Comparison of ENCODE assay signal across 13 cellular contexts in the genomic region with DNA sequence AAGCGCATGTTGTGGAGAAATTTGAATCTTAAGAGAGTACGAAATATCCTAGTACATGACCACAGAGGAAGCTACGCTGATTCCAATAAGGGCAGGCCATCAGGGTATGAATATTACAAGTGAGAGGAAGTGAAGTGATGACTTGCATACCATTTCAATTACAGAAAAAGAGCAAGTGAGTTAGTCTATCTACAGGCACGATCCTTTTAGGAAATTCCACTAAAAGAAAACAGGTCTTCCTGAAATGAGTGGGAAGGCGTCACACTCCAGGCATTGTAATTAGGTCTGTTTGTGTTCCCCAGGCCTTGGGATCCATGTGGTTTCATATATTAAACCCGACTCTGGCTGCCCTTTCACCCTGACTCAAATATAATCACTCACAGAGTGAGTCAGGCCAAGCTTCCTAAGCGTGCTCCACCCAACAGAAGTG.
DNase-seq lines count a peak whose midpoint lies in the region; ATAC-seq, FAIRE-seq and TF ChIP-seq lines count a peak whose summit lies in the region.
"Had no signal": no experiment of that assay in that cellular context is flagged by ENCODE, and none has a peak within 500 bp of the region (broad histone marks: within the 10 kb centered on the region; RNA-seq: fewer than 3 reads in every experiment).

No MANE protein-coding gene starts in this region.

- ATAC-seq in A549 (peak in 1 of 2 experiments; percentile 65; a peak in 3 of 6 replicates), HG02763 (IDR thresholded peaks at IDR 0.05; ENCODE audit: unreplicated experiment) (no peak), GM21423 (IDR thresholded peaks at IDR 0.05; ENCODE audit: unreplicated experiment) (no peak)
- ATAC-seq: T-cell had no signal

- peak overlapping the region; percentile 63 for H3K4me3 Mint-ChIP-seq in HFFc6
- H3K4me3 Mint-ChIP-seq: T-cell had no signal

- peak overlapping the region; percentile 80 for H3K27ac Mint-ChIP-seq in HFFc6
- H3K27ac Mint-ChIP-seq: T-cell had no signal

- peak in 1 of 2 experiments; percentile 16 for DNase-seq in A549 (ENCODE audit: low read depth in 1 of 2, low spot score in 1 of 2)
- peak; percentile 82 for DNase-seq in HFFc6
- DNase-seq in astrocyte of the cerebellum (ENCODE audit: low read depth) = peak; percentile 49
- peak; percentile 30 for DNase-seq in kidney glomerular epithelial cell (lab: John Stamatoyannopoulos, UW)
- DNase-seq in amygdala (lab: John Stamatoyannopoulos, UW) = no peak
- DNase-seq in SKM-1 treated with dmso at 0.1 percent for 144 hours (lab: John Stamatoyannopoulos, UW; ENCODE audit: unreplicated experiment) = no peak
- DNase-seq: activated CD8-positive, alpha-beta memory T cell treated with anti-CD3 and anti-CD28 coated beads, Interleukin-2, amount 50 U/mL, for 48 hours; central memory CD4-positive, alpha-beta T cell; NCI-H2107; T-cell had no signal

- H3K4me1 Mint-ChIP-seq in HFFc6 (ENCODE audit: low read depth) = peaks cover 52% of the 10 kb centered on the region
- H3K4me1 Mint-ChIP-seq: T-cell had no signal

- H3K9me3 ChIP-seq in A549 = no peaks in the 10 kb centered on the region

- H3K36me3 Mint-ChIP-seq in HFFc6 (ENCODE audit: low read depth) = peaks cover 23% of the 10 kb centered on the region
- H3K36me3 Mint-ChIP-seq: T-cell had no signal

- peak overlapping the region; percentile 21 to 63; a peak in 5 of 6 replicates for H3K27ac ChIP-seq in A549
- H3K27ac ChIP-seq: C4-2B had no signal

- no peak for TF ChIP-seq EP300 in A549 (IDR thresholded peaks at IDR 0.05)

- CTCF ChIA-PET in A549 (lab: Yijun Ruan, JAX) = no interaction called here

- TF ChIP-seq CTCF in A549 (IDR thresholded peaks at IDR 0.05) (no peak), HFFc6 (IDR thresholded peaks at IDR 0.05) (no peak), astrocyte of the cerebellum (IDR thresholded peaks at IDR 0.05; ENCODE audit: low read depth, low read length, missing control alignments) (no peak)

- H3K4me1 ChIP-seq in A549 = peaks cover 22% of the 10 kb centered on the region

- H3K4me3 ChIP-seq in A549 (no peak overlapping the region), astrocyte of the cerebellum (ENCODE audit: low read depth, low read length) (no peak overlapping the region)

- peak; percentile 18 for FAIRE-seq in A549 (lab: Jason Lieb, UNC)

- TF ChIP-seq RAD21 in A549 (conservative IDR thresholded peaks at IDR 0.05 in 1 of 2, IDR thresholded peaks at IDR 0.05 in 1 of 2) = no peak

- no peak for TF ChIP-seq POLR2A in A549 (IDR thresholded peaks at IDR 0.05; ENCODE audit: low read length)

- no peaks in the 10 kb centered on the region; the same call in 1 of the 2 replicates for H3K27me3 Mint-ChIP-seq in HFFc6 (ENCODE audit: insufficient read depth)
- H3K27me3 Mint-ChIP-seq: T-cell had no signal

- in situ Hi-C loops in astrocyte of the cerebellum (cut with HindIII; ENCODE audit: low sequenced_read_pairs) = no loop called here

- peak overlapping the region; percentile 42 for H3K4me2 ChIP-seq in A549

- POLR2A ChIA-PET in A549 (lab: Yijun Ruan, JAX) = no interaction called here

- H3K9me3 Mint-ChIP-seq in HFFc6 = no peaks in the 10 kb centered on the region
- H3K9me3 Mint-ChIP-seq: T-cell had no signal

- WGBS in A549 (ENCODE audit: missing lambda C conversion rate) = 50% methylated on average over 7 of the region's 7 CpGs

TF ChIP-seq in A549, 52 proteins besides CTCF, POLR2A, EP300 and RAD21:
- TF ChIP-seq, protein P1, sequence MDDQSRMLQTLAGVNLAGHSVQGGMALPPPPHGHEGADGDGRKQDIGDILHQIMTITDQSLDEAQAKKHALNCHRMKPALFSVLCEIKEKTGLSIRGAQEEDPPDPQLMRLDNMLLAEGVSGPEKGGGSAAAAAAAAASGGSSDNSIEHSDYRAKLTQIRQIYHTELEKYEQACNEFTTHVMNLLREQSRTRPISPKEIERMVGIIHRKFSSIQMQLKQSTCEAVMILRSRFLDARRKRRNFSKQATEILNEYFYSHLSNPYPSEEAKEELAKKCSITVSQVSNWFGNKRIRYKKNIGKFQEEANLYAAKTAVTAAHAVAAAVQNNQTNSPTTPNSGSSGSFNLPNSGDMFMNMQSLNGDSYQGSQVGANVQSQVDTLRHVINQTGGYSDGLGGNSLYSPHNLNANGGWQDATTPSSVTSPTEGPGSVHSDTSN (IDR thresholded peaks at IDR 0.05) = no peak
- no peak for TF ChIP-seq MYC (IDR thresholded peaks at IDR 0.05; ENCODE audit: borderline replicate concordance, low read length)
- TF ChIP-seq HOXB13 (CRISPR knock-in tag; IDR thresholded peaks at IDR 0.05; ENCODE audit: low read depth) = no peak
- no peak for TF ChIP-seq POLR2AphosphoS2 (conservative IDR thresholded peaks at IDR 0.05; ENCODE audit: low read length)
- no peak for TF ChIP-seq CBX8 (IDR thresholded peaks at IDR 0.05)

Comparison
In these comparisons a context has a peak if more than half of its experiments do, and no peak if none do; other contexts are left out.
1. DNase-seq: peak in HFFc6 (single experiment), astrocyte of the cerebellum (single experiment) and kidney glomerular epithelial cell (single experiment); none in amygdala (0 of 56) and SKM-1 treated with dmso at 0.1 percent for 144 hours (single experiment).